Comparison of ENCODE assay signal across 27 cellular contexts in the genomic region with DNA sequence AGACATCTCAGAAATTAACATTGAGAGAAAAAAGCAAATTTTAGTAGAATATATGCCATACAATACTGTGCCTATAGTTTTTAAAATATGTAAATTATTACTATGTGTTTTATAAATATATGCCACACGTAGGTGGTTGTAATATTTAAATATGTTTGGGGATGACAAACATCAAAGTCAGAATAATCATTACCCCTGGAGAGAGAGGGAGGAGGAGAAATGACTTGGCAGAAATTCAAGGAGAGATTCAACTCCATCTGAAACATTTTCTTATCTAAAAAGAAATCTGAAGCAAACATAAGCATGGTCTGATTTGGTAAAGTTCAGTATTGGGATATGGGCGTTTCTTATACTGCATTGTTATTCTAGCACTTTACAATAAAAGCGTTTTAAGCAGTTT.
"Had no signal": no experiment of that assay in that cellular context is flagged by ENCODE, and none has a peak within 500 bp of the region (broad histone marks: within the 10 kb centered on the region; RNA-seq: fewer than 3 reads in every experiment).

No MANE protein-coding gene starts in this region.

- H3K4me1 ChIP-seq: stomach, suprapubic skin, testis, thyroid gland, tibial artery, tibial nerve, transverse colon, upper lobe of left lung, upper lobe of right lung, uterus, vagina had no signal

- H3K27me3 ChIP-seq: stomach, suprapubic skin, testis, thyroid gland, tibial artery, tibial nerve, transverse colon, upper lobe of left lung, upper lobe of right lung, uterus, vagina had no signal

- ATAC-seq: stimulated activated effector memory CD8-positive, alpha-beta T cell treated with anti-CD3 and anti-CD28 coated beads, Interleukin-12 subunit alpha, Interleukin-12 subunit beta, amount 100 ng/mL, for 72 hours; stimulated activated memory B cell treated with anti-CD40 and anti-IgM and Interleukin-4, amounts not matched to agents 10 μg/mL and 1 μg/mL and 100 μg/mL, for 72 hours; stimulated activated naive B cell treated with anti-CD40 and anti-IgM and Interleukin-4, amounts not matched to agents 10 μg/mL and 1 μg/mL and 100 μg/mL, for 72 hours; stimulated activated naive CD8-positive, alpha-beta T cell treated with anti-CD3 and anti-CD28 coated beads, Interleukin-15, amount 100 ng/mL, for 72 hours; stimulated activated naive CD8-positive, alpha-beta T cell treated with anti-CD3 and anti-CD28 coated beads, Interleukin-15, Interleukin-2, amounts not matched to agents 100 U/mL and 50 U/mL, for 24 hours; upper lobe of right lung had no signal

- DNase-seq: stimulated activated CD4-positive, alpha-beta T cell treated with anti-CD3 and anti-CD28 coated beads, Interleukin-2, amount 100 ng/mL, for 48 hours; stimulated activated CD4-positive, alpha-beta T cell treated with anti-CD3 and anti-CD28 coated beads, Interleukin-4, amount 100 ng/mL, for 1 hour; stimulated activated CD4-positive, alpha-beta T cell treated with anti-CD3 and anti-CD28 coated beads, Interleukin-4, amount 100 ng/mL, for 24 hours; stimulated activated CD4-positive, alpha-beta T cell treated with anti-CD3 and anti-CD28 coated beads, Interleukin-4, amount 100 ng/mL, for 4 hours; stimulated activated CD8-positive, alpha-beta memory T cell treated with anti-CD3 and anti-CD28 coated beads, Interleukin-4, amount 100 ng/mL, for 48 hours; stimulated activated naive B cell treated with anti-CD40 and anti-IgM and Interleukin-4, amounts not matched to agents 10 μg/mL and 1 μg/mL and 100 μg/mL, for 72 hours; stimulated activated naive CD4-positive, alpha-beta T cell; stimulated activated naive CD4-positive, alpha-beta T cell treated with Interleukin-2 at 50 U/mL for 16 hours; stimulated activated naive CD8-positive, alpha-beta T cell treated with anti-CD3 and anti-CD28 coated beads, Interleukin-15, amount 100 ng/mL, for 72 hours; stimulated activated naive CD8-positive, alpha-beta T cell treated with anti-CD3 and anti-CD28 coated beads, Interleukin-15, Interleukin-2, amounts not matched to agents 100 U/mL and 50 U/mL, for 24 hours; stomach; substantia nigra; testis; thyroid gland; tibial artery; transverse colon; trophoblast cell; upper lobe of left lung; upper lobe of right lung; uterus had no signal

- H3K4me3 ChIP-seq: stomach, suprapubic skin, testis, thoracic aorta, thyroid gland, tibial artery, tibial nerve, transverse colon, upper lobe of left lung, upper lobe of right lung, uterus, vagina had no signal

- H3K9me3 ChIP-seq: stomach, suprapubic skin, testis, thoracic aorta, thyroid gland, tibial artery, transverse colon, upper lobe of left lung, upper lobe of right lung, uterus, vagina had no signal

- H3K27ac ChIP-seq: stomach, suprapubic skin, testis, thoracic aorta, thyroid gland, tibial artery, tibial nerve, transverse colon, upper lobe of left lung, upper lobe of right lung, uterus, vagina had no signal

- H3K36me3 ChIP-seq: stomach, suprapubic skin, thoracic aorta, thyroid gland, tibial artery, tibial nerve, transverse colon, upper lobe of left lung, upper lobe of right lung, uterus, vagina had no signal

- FAIRE-seq: urothelium cell line had no signal
